In genomic region chr3:124562769-124563168, GRCh38 we compare ENCODE assay signal across 20 cellular contexts.
DNase-seq lines count a peak whose midpoint lies in the region; ATAC-seq and TF ChIP-seq lines count a peak whose summit lies in the region.
"Had no signal": no experiment of that assay in that cellular context is flagged by ENCODE, and none has a peak within 500 bp of the region (broad histone marks: within the 10 kb centered on the region; RNA-seq: fewer than 3 reads in every experiment).

No MANE protein-coding gene starts in this region.

- CTCF ChIA-PET in activated naive CD4-positive, alpha-beta T cell treated with anti-CD3 and anti-CD28 coated beads, Interleukin-2, amount 10 ng/mL, durations not matched to agents 7 days and 5 days (lab: Charles Lee): interaction anchor here (1.1 to 2.3 kb wide), 3 partner anchors 12 to 127 kb away, joined by 4 to 24 read pairs (median 7); no protein-coding TSS in a partner anchor

- H3K4me1 ChIP-seq in CD4-positive, CD25-positive, alpha-beta regulatory T cell (ENCODE audit: control insufficient read depth, insufficient read depth, low read length, poor library complexity, severe bottlenecking): no peaks in the 10 kb centered on the region
- peaks cover 0 to 6% of the 10 kb centered on the region in 2 donors for H3K4me1 ChIP-seq in neuronal stem cell (ENCODE audit: control insufficient read depth in 2 of 2, insufficient read depth in 1 of 2, low read depth in 1 of 2, low read length in 2 of 2)

- no peak overlapping the region for H3K4ac ChIP-seq in neuronal stem cell (ENCODE audit: low read length)

- no peak overlapping the region for H2AK5ac ChIP-seq in neuronal stem cell (ENCODE audit: low read depth, low read length)

- H3K9me3 ChIP-seq in CD4-positive, CD25-positive, alpha-beta regulatory T cell (ENCODE audit: control insufficient read depth in 2 of 2, low read length in 2 of 2): no peaks in the 10 kb centered on the region
- no peaks in the 10 kb centered on the region for H3K9me3 ChIP-seq in neuronal stem cell (replicated peaks in 1 of 2; ENCODE audit: control insufficient read depth in 2 of 2, insufficient read depth in 1 of 2, low read depth in 1 of 2, low read length in 2 of 2)
- H3K9me3 ChIP-seq: A549, Caco-2 had no signal

- H3K79me1 ChIP-seq in neuronal stem cell (ENCODE audit: low read depth, low read length): no peaks in the 10 kb centered on the region

- H2AFZ ChIP-seq in neuronal stem cell (ENCODE audit: low read length): no peak overlapping the region
- H2AFZ ChIP-seq: GM23338 had no signal

- no peak overlapping the region for H2BK15ac ChIP-seq in neuronal stem cell (ENCODE audit: low read length)

- no CpG with 5 or more reads among the region's 14 CpGs for WGBS in neuronal stem cell (ENCODE audit: extremely low coverage in 2 of 2, insufficient read length in 2 of 2, insufficient replicate concordance in 1 of 2), 2 donors

- no peak for DNase-seq in CD4-positive, CD25-positive, alpha-beta regulatory T cell
- DNase-seq in chondrocyte (ENCODE audit: low spot score): peak; percentile 93
- DNase-seq in neuronal stem cell (ENCODE audit: low spot score): no peak
- no peak for DNase-seq in NOMO-1 treated with DMSO at 0.1 percent for 48 hours (lab: John Stamatoyannopoulos, UW; ENCODE audit: unreplicated experiment)
- DNase-seq in activated naive CD4-positive, alpha-beta T cell treated with anti-CD3 and anti-CD28 coated beads, Interleukin-2, amount 10 ng/mL, durations not matched to agents 7 days and 5 days: no peak
- DNase-seq: 8988T; C1 segment of cervical spinal cord; Caco-2; CD8-positive, alpha-beta T cell; DMS153; DMS79; EL; GDM1; H9 had no signal

- H3K4me1 Mint-ChIP-seq in CD4-positive, CD25-positive, alpha-beta regulatory T cell: peaks cover 0 to 5% (median under 1%) of the 10 kb centered on the region in 4 donors
- peaks cover 35% of the 10 kb centered on the region for H3K4me1 Mint-ChIP-seq in chondrocyte (ENCODE audit: low read depth)
- peaks cover 3% of the 10 kb centered on the region for H3K4me1 Mint-ChIP-seq in activated naive CD4-positive, alpha-beta T cell treated with anti-CD3 and anti-CD28 coated beads, Interleukin-2, amount 10 ng/mL, durations not matched to agents 7 days and 5 days

- H3K18ac ChIP-seq in neuronal stem cell (ENCODE audit: low read length): no peak overlapping the region

- H3K27ac Mint-ChIP-seq in CD4-positive, CD25-positive, alpha-beta regulatory T cell: peak overlapping the region in 2 of 3 donors; percentile 36 to 86
- no peak overlapping the region for H3K27ac Mint-ChIP-seq in chondrocyte (ENCODE audit: unreplicated experiment)
- H3K27ac Mint-ChIP-seq in activated naive CD4-positive, alpha-beta T cell treated with anti-CD3 and anti-CD28 coated beads, Interleukin-2, amount 10 ng/mL, durations not matched to agents 7 days and 5 days: no peak overlapping the region
- H3K27ac Mint-ChIP-seq: CD8-positive, alpha-beta T cell; GM23338 had no signal

- H3K9ac ChIP-seq in neuronal stem cell (ENCODE audit: low read depth, low read length, poor library complexity): no peak overlapping the region

- H3K27ac ChIP-seq in CD4-positive, CD25-positive, alpha-beta regulatory T cell (ENCODE audit: insufficient read depth, low read length, poor library complexity, severe bottlenecking): no peak overlapping the region
- H3K27ac ChIP-seq in layer of hippocampus (ENCODE audit: low read depth, low read length) (peak overlapping the region; percentile 31), neuronal stem cell (replicated peaks; ENCODE audit: low read length) (no peak overlapping the region)
- H3K27ac ChIP-seq: A549 had no signal

- no peak for ATAC-seq in CD4-positive, CD25-positive, alpha-beta regulatory T cell (ENCODE audit: low read depth in 2 of 2)
- no peak for ATAC-seq in HG02642 (IDR thresholded peaks at IDR 0.05; ENCODE audit: poor library complexity, unreplicated experiment)
- ATAC-seq: A549; CD8-positive, alpha-beta T cell; GM12878; GM23338; HCT116 had no signal

- H2BK120ac ChIP-seq in neuronal stem cell (ENCODE audit: low read depth, low read length): no peak overlapping the region

- no peaks in the 10 kb centered on the region for H3K9me3 Mint-ChIP-seq in CD4-positive, CD25-positive, alpha-beta regulatory T cell
- no peaks in the 10 kb centered on the region for H3K9me3 Mint-ChIP-seq in chondrocyte (ENCODE audit: low read depth)
- no peaks in the 10 kb centered on the region for H3K9me3 Mint-ChIP-seq in activated naive CD4-positive, alpha-beta T cell treated with anti-CD3 and anti-CD28 coated beads, Interleukin-2, amount 10 ng/mL, durations not matched to agents 7 days and 5 days
- H3K9me3 Mint-ChIP-seq: CD8-positive, alpha-beta T cell; GM23338; H9 had no signal

- H3K27me3 ChIP-seq in CD4-positive, CD25-positive, alpha-beta regulatory T cell (ENCODE audit: control insufficient read depth, insufficient read depth, low read length): peaks cover 4% of the 10 kb centered on the region
- H3K27me3 ChIP-seq in layer of hippocampus (ENCODE audit: control insufficient read depth, insufficient read depth, low read length) (no peaks in the 10 kb centered on the region), neuronal stem cell (ENCODE audit: control insufficient read depth in 3 of 3, insufficient read depth in 3 of 3, low read depth in 1 of 3, low read length in 3 of 3) (no peaks in the 10 kb centered on the region)

- no peak overlapping the region for H2BK12ac ChIP-seq in neuronal stem cell (ENCODE audit: low read length)

- H3K36me3 ChIP-seq in CD4-positive, CD25-positive, alpha-beta regulatory T cell (ENCODE audit: control insufficient read depth, insufficient read depth, low read length): no peaks in the 10 kb centered on the region
- H3K36me3 ChIP-seq in neuronal stem cell (replicated peaks in 1 of 2; ENCODE audit: control insufficient read depth in 2 of 2, insufficient read depth in 2 of 2, low read length in 2 of 2): no peaks in the 10 kb centered on the region

- no peak overlapping the region for H2BK5ac ChIP-seq in neuronal stem cell (ENCODE audit: low read length)

- no peaks in the 10 kb centered on the region for H3K36me3 Mint-ChIP-seq in CD4-positive, CD25-positive, alpha-beta regulatory T cell
- no peaks in the 10 kb centered on the region for H3K36me3 Mint-ChIP-seq in chondrocyte (ENCODE audit: low read depth)
- no peaks in the 10 kb centered on the region for H3K36me3 Mint-ChIP-seq in activated naive CD4-positive, alpha-beta T cell treated with anti-CD3 and anti-CD28 coated beads, Interleukin-2, amount 10 ng/mL, durations not matched to agents 7 days and 5 days
- H3K36me3 Mint-ChIP-seq: CD8-positive, alpha-beta T cell had no signal

- TF ChIP-seq CTCF in chondrocyte (IDR thresholded peaks at IDR 0.05): no peak

- H4K8ac ChIP-seq in neuronal stem cell (ENCODE audit: low read depth, low read length): no peak overlapping the region

- H4K91ac ChIP-seq in neuronal stem cell (ENCODE audit: low read depth, low read length, poor library complexity): no peak overlapping the region

- no peak overlapping the region for H3K14ac ChIP-seq in neuronal stem cell (ENCODE audit: low read length)

- H3K4me2 ChIP-seq in neuronal stem cell (ENCODE audit: insufficient read depth, low read length, poor library complexity, severe bottlenecking): peak overlapping the region; percentile 2
- H3K4me2 ChIP-seq: A549, GM23338 had no signal

- peaks cover 12% of the 10 kb centered on the region for H3K27me3 Mint-ChIP-seq in CD4-positive, CD25-positive, alpha-beta regulatory T cell
- peaks cover 3% of the 10 kb centered on the region for H3K27me3 Mint-ChIP-seq in chondrocyte (ENCODE audit: low read depth)
- H3K27me3 Mint-ChIP-seq in activated naive CD4-positive, alpha-beta T cell treated with anti-CD3 and anti-CD28 coated beads, Interleukin-2, amount 10 ng/mL, durations not matched to agents 7 days and 5 days: peaks cover 80% of the 10 kb centered on the region

- no peak overlapping the region for H3K4me3 Mint-ChIP-seq in CD4-positive, CD25-positive, alpha-beta regulatory T cell
- no peak overlapping the region for H3K4me3 Mint-ChIP-seq in chondrocyte (ENCODE audit: unreplicated experiment)
- H3K4me3 Mint-ChIP-seq in activated naive CD4-positive, alpha-beta T cell treated with anti-CD3 and anti-CD28 coated beads, Interleukin-2, amount 10 ng/mL, durations not matched to agents 7 days and 5 days: no peak overlapping the region
- H3K4me3 Mint-ChIP-seq: CD8-positive, alpha-beta T cell; GM23338; H9 had no signal

- no peak overlapping the region for H3K23ac ChIP-seq in neuronal stem cell (ENCODE audit: low read depth, low read length, poor library complexity)

- H3K4me3 ChIP-seq in CD4-positive, CD25-positive, alpha-beta regulatory T cell (ENCODE audit: low read depth, low read length): no peak overlapping the region
- no peak overlapping the region for H3K4me3 ChIP-seq in neuronal stem cell (ENCODE audit: low read length in 2 of 2)
- H3K4me3 ChIP-seq: A549, GM12878, GM23338 had no signal

Comparison
In these comparisons a context has a peak if more than half of its experiments do, and no peak if none do; other contexts are left out.
1. H3K27ac Mint-ChIP-seq: peak in CD4-positive, CD25-positive, alpha-beta regulatory T cell (2 of 3); none in chondrocyte (single experiment) and activated naive CD4-positive, alpha-beta T cell treated with anti-CD3 and anti-CD28 coated beads, Interleukin-2, amount 10 ng/mL, durations not matched to agents 7 days and 5 days (single experiment).